Comparison of ENCODE assay signal across 8 cellular contexts in the genomic region with DNA sequence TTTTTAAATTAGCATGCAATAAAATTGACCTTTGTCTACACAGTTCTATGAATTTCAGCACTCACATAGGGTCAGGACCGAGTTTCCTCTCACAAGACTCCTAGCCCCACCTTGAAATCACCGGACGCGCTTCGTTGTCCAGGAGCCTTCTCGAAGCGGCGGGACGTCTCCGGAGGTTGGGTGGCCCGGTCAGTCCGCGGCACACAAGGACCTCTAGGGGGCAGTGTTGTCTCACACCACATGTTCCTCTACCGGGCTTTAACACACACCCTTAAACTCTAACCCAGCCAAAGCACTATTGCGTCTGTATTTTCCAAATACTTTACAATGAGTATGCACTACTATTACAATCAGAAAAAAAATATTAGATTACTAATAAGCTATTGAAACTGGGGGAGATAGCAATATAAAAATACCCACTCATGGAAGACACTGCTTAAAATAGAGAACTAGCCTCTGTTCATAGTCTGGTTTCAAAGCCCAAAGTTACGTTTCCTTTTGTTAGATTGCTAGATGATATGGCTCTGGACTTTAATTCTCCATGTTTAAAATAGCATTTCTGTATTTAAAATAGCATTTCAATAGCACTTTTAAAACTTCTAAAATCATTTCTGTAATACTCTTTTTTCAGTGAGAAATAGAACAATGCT. TPM values are rescaled to one million over a fixed set of nuclear protein-coding genes. Genes with fewer than 3 reads are reported as not detected.
DNase-seq lines count a peak whose midpoint lies in the region; ATAC-seq, FAIRE-seq and TF ChIP-seq lines count a peak whose summit lies in the region.
"Not testable (repeated sequence)": the region's sequence is repeated elsewhere in the genome, so short reads cannot be mapped to it uniquely, and the experiment has no call there.

No MANE protein-coding gene starts in this region.

- H3K9ac ChIP-seq in HepG2 (ENCODE audit: insufficient read depth, low read depth, low read length), result not testable (repeated sequence)

- H3K4me2 ChIP-seq in HepG2 (ENCODE audit: low read depth, low read length), result not testable (repeated sequence)

- TF ChIP-seq CTCF in body of pancreas (IDR thresholded peaks at IDR 0.05) (peak in 5 of 7 experiments; percentile 9 to 36 (median 22)), uterus (IDR thresholded peaks at IDR 0.05) (peak in 1 of 4 experiments; percentile 32)
- not testable (repeated sequence) for TF ChIP-seq CTCF in HepG2 (CRISPR knock-in tag; IDR thresholded peaks at IDR 0.05)

- CTCF ChIA-PET in activated CD8-positive, alpha-beta T cell treated with anti-CD3 and anti-CD28 coated beads, Interleukin-2, amount 10 ng/mL, durations not matched to agents 7 days and 5 days (lab: Charles Lee); HepG2 (lab: Yijun Ruan, JAX; ENCODE audit: low intra/inter-chr PET ratio, low total read pairs): not testable (repeated sequence)

- DNase-seq in activated CD8-positive, alpha-beta T cell treated with anti-CD3 and anti-CD28 coated beads, Interleukin-2, amount 10 ng/mL, durations not matched to agents 7 days and 5 days; HepG2 (ENCODE audit: low spot score): not testable (repeated sequence)
- DNase-seq in body of pancreas (peak; percentile 40 to 61 (median 54)), uterus (peak; percentile 24 to 44)
- DNase-seq in stimulated activated CD4-positive, alpha-beta T cell treated with anti-CD3 and anti-CD28 coated beads, Interleukin-1b, Interleukin-23, amount 100 ng/mL, for 4 hours (ENCODE audit: low read depth in 2 of 2), result peak; percentile 11 to 28

- 1% methylated on average over 11 of the region's 16 CpGs; no CpG with 5 or more reads in 1 of the 2 donors for WGBS in body of pancreas, 2 donors
- WGBS in HepG2 (ENCODE audit: low lambda C conversion rate), result 65% methylated on average over 12 of the region's 16 CpGs

- TF ChIP-seq EP300 in HepG2 (IDR thresholded peaks at IDR 0.05; ENCODE audit: low read depth in 2 of 2, low read length in 2 of 2); HepG2 (CRISPR knock-in tag; IDR thresholded peaks at IDR 0.05; ENCODE audit: borderline replicate concordance): not testable (repeated sequence)

- H3K36me3 ChIP-seq in body of pancreas (replicated peaks in 1 of 2; ENCODE audit: insufficient read depth in 1 of 2, low read depth in 2 of 2); HepG2 (replicated peaks in 1 of 2; ENCODE audit: control insufficient read depth in 1 of 2, insufficient read depth in 2 of 2, low read length in 2 of 2); uterus: not testable (repeated sequence)

- not testable (repeated sequence) for H3K36me3 Mint-ChIP-seq in activated CD8-positive, alpha-beta T cell treated with anti-CD3 and anti-CD28 coated beads, Interleukin-2, amount 10 ng/mL, durations not matched to agents 7 days and 5 days (ENCODE audit: low read depth)

- not testable (repeated sequence) for H4K20me1 ChIP-seq in HepG2 (ENCODE audit: insufficient read depth, low read length)

- not testable (repeated sequence) for H3K4me3 ChIP-seq in body of pancreas; HepG2 (replicated peaks in 1 of 3; ENCODE audit: insufficient read depth in 1 of 3, low read depth in 2 of 3, low read length in 3 of 3); uterus

- not testable (repeated sequence) for H2AFZ ChIP-seq in HepG2 (ENCODE audit: low read length)

- H3K27ac ChIP-seq in body of pancreas; HepG2 (ENCODE audit: extremely low read length, insufficient read depth, low read length); uterus: not testable (repeated sequence)

- ATAC-seq in GM18907 (IDR thresholded peaks at IDR 0.05; ENCODE audit: unreplicated experiment) (peak; percentile 87), HG02610 (IDR thresholded peaks at IDR 0.05; ENCODE audit: unreplicated experiment) (peak; percentile 93), HG03520 (IDR thresholded peaks at IDR 0.05; ENCODE audit: unreplicated experiment) (peak; percentile 71), body of pancreas (peak; percentile 95), HepG2 (peak; percentile 99)
- ATAC-seq in activated CD8-positive, alpha-beta T cell treated with anti-CD3 and anti-CD28 coated beads, Interleukin-2, amount 10 ng/mL, durations not matched to agents 7 days and 5 days, result peak; percentile 97

- H3K4me1 ChIP-seq in body of pancreas; HepG2 (ENCODE audit: insufficient read depth, low read length); uterus: not testable (repeated sequence)

- not testable (repeated sequence) for TF ChIP-seq POLR2A in body of pancreas (IDR thresholded peaks at IDR 0.05); HepG2 (IDR thresholded peaks at IDR 0.05; ENCODE audit: insufficient read depth in 1 of 2, low read depth in 2 of 2, low read length in 2 of 2); uterus (IDR thresholded peaks at IDR 0.05)

- H3K4me1 Mint-ChIP-seq in activated CD8-positive, alpha-beta T cell treated with anti-CD3 and anti-CD28 coated beads, Interleukin-2, amount 10 ng/mL, durations not matched to agents 7 days and 5 days (ENCODE audit: low read depth), result not testable (repeated sequence)

- in situ Hi-C loops in HepG2 (cut with HindIII; ENCODE audit: extremely low pct_ligation_motif_present, low pct_unique_long_range_greater_than_20kb), result not testable (repeated sequence)

- not testable (repeated sequence) for H3K27me3 Mint-ChIP-seq in activated CD8-positive, alpha-beta T cell treated with anti-CD3 and anti-CD28 coated beads, Interleukin-2, amount 10 ng/mL, durations not matched to agents 7 days and 5 days (ENCODE audit: low read depth)

- POLR2A ChIA-PET in activated CD8-positive, alpha-beta T cell treated with anti-CD3 and anti-CD28 coated beads, Interleukin-2, amount 10 ng/mL, durations not matched to agents 7 days and 5 days (lab: Charles Lee); HepG2 (lab: Yijun Ruan, JAX): not testable (repeated sequence)

- intact Hi-C loops in body of pancreas (cut with DNase I); HepG2 (cut with micrococcal nuclease; ENCODE audit: unreplicated experiment); uterus (cut with DNase I; ENCODE audit: low total_unique reads): not testable (repeated sequence)

- H3K27me3 ChIP-seq in body of pancreas; HepG2 (ENCODE audit: control insufficient read depth in 1 of 2, insufficient read depth in 2 of 2, low read length in 2 of 2); uterus: not testable (repeated sequence)

- not testable (repeated sequence) for FAIRE-seq in HepG2 (lab: Jason Lieb, UNC)

- not testable (repeated sequence) for BruUV-seq in HepG2 (replicated peaks; lab: Mats Ljungman, UMichigan)

- not testable (repeated sequence) for H3K79me2 ChIP-seq in HepG2 (ENCODE audit: insufficient read depth, low read length)

- not testable (repeated sequence) for TF ChIP-seq RAD21 in HepG2 (CRISPR knock-in tag; IDR thresholded peaks at IDR 0.05)

- not testable (repeated sequence) for H3K9me3 Mint-ChIP-seq in activated CD8-positive, alpha-beta T cell treated with anti-CD3 and anti-CD28 coated beads, Interleukin-2, amount 10 ng/mL, durations not matched to agents 7 days and 5 days (ENCODE audit: insufficient read depth)

- H3K9me3 ChIP-seq in body of pancreas; HepG2 (ENCODE audit: low read length); uterus: not testable (repeated sequence)

- not testable (repeated sequence) for H3K27ac Mint-ChIP-seq in activated CD8-positive, alpha-beta T cell treated with anti-CD3 and anti-CD28 coated beads, Interleukin-2, amount 10 ng/mL, durations not matched to agents 7 days and 5 days

- not testable (repeated sequence) for H3K4me3 Mint-ChIP-seq in activated CD8-positive, alpha-beta T cell treated with anti-CD3 and anti-CD28 coated beads, Interleukin-2, amount 10 ng/mL, durations not matched to agents 7 days and 5 days

RNA-seq across cellular contexts. Expression of a gene that starts 56.0 kb away (rescaled TPM):
- total RNA-seq in activated CD8-positive, alpha-beta T cell treated with anti-CD3 and anti-CD28 coated beads, Interleukin-2, amount 10 ng/mL, durations not matched to agents 7 days and 5 days, result 1 to 10 TPM; 1.6 to 2.0 TPM
- 1 to 10 TPM; 1.3 to 6.5 TPM for total RNA-seq in body of pancreas
- total RNA-seq in HepG2 (2016; rRNA removed; fragmentation: Illumina TruSeq; extraction: Trizol), result 3.0 and 3.3 TPM in 2 replicates
- 0.61 and 1.2 TPM in 2 replicates for total RNA-seq in HepG2 (2016; cell fraction: cytosol; rRNA removed; fragmentation: Illumina TruSeq; extraction: Trizol; ENCODE audit: low read depth)
- 2.3 and 3.4 TPM in 2 replicates for total RNA-seq in HepG2 (2016; cell fraction: insoluble cytoplasmic fraction; rRNA removed; fragmentation: Illumina TruSeq; extraction: Trizol)
- total RNA-seq in HepG2 (2016; cell fraction: membrane; rRNA removed; fragmentation: Illumina TruSeq; extraction: Trizol), result 1.7 and 2.3 TPM in 2 replicates
- total RNA-seq in HepG2 (2016; cell fraction: nucleus; rRNA removed; fragmentation: Illumina TruSeq; extraction: Trizol), result 2.1 and 3.5 TPM in 2 replicates
- 2.1 and 3.4 TPM in 2 replicates for polyA plus RNA-seq in HepG2 (2011; rRNA removed)
- polyA plus RNA-seq in HepG2 (2011; cell fraction: cytosol; rRNA removed), result 2.0 and 2.2 TPM in 2 replicates
- polyA plus RNA-seq in HepG2 (2011; cell fraction: nucleus; rRNA removed), result 4.2 and 4.8 TPM in 2 replicates
- 2.7 and 2.8 TPM in 2 replicates for polyA plus RNA-seq in HepG2 (2012)
- 0.49 and 0.77 TPM in 2 replicates for polyA plus RNA-seq in HepG2 (2016; cell fraction: cytosol; fragmentation: Illumina TruSeq; extraction: Trizol; ENCODE audit: low read depth)
- polyA plus RNA-seq in HepG2 (2016; cell fraction: insoluble cytoplasmic fraction; fragmentation: Illumina TruSeq; extraction: Trizol; ENCODE audit: low read depth), result 3.6 and 3.8 TPM in 2 replicates
- polyA plus RNA-seq in HepG2 (2016; cell fraction: membrane; fragmentation: Illumina TruSeq; extraction: Trizol; ENCODE audit: low read depth), result 1.2 and 1.8 TPM in 2 replicates
- 5.5 and 6.0 TPM in 2 replicates for polyA plus RNA-seq in HepG2 (2016; cell fraction: nucleus; fragmentation: Illumina TruSeq; extraction: Trizol; ENCODE audit: insufficient read depth, low read depth)
- polyA minus RNA-seq in HepG2 (2011; rRNA and poly(A)+ RNA removed; ENCODE audit: low replicate concordance), result 2.1 and 3.9 TPM in 2 replicates
- 1.2 and 1.3 TPM in 2 replicates for polyA minus RNA-seq in HepG2 (2011; cell fraction: cytosol; rRNA and poly(A)+ RNA removed)
- polyA minus RNA-seq in HepG2 (2011; cell fraction: nucleus; rRNA and poly(A)+ RNA removed), result 4.2 and 5.0 TPM in 2 replicates
- 1 to 10 TPM in 2 of 4 donors, under 1 TPM in 1, not detected in 1; 0.26 to 6.4 (median 5.9) TPM for total RNA-seq in uterus
